In genomic region chrX:155645180-155645579, GRCh38 we compare ENCODE assay signal across 1 cellular context.
TF ChIP-seq lines count a peak whose summit lies in the region.

No MANE protein-coding gene starts in this region.

TF ChIP-seq in K562, 482 proteins besides CTCF, POLR2A, EP300 and RAD21:
- TF ChIP-seq TBL1XR1 (IDR thresholded peaks at IDR 0.05; ENCODE audit: low read length in 2 of 2) (no peak), GTF2A2 (tag; IDR thresholded peaks at IDR 0.05) (no peak), ZNF316 (IDR thresholded peaks at IDR 0.05) (no peak), ZBTB40 (IDR thresholded peaks at IDR 0.05) (no peak), ZBTB40 (CRISPR knock-in tag; IDR thresholded peaks at IDR 0.05) (no peak), BCLAF1 (IDR thresholded peaks at IDR 0.05; ENCODE audit: borderline replicate concordance in 1 of 2, control insufficient read depth in 1 of 2, low read depth in 2 of 2, low read length in 1 of 2) (no peak), CSDE1 (IDR thresholded peaks at IDR 0.05) (no peak), TBP (optimal IDR thresholded peaks at IDR 0.05; ENCODE audit: low read depth, low read length) (no peak), NCOA4 (IDR thresholded peaks at IDR 0.05; ENCODE audit: partially characterized antibody) (no peak), ARID3A (IDR thresholded peaks at IDR 0.05; ENCODE audit: borderline replicate concordance, low read depth, low read length) (no peak), USF1 (CRISPR knock-in tag; IDR thresholded peaks at IDR 0.05) (no peak), ZNF76 (CRISPR knock-in tag; IDR thresholded peaks at IDR 0.05; ENCODE audit: borderline replicate concordance) (no peak), KLF1 (tag; IDR thresholded peaks at IDR 0.05) (no peak), ZBED1 (IDR thresholded peaks at IDR 0.05) (no peak), EGR1 (conservative IDR thresholded peaks at IDR 0.05) (no peak), THRA (IDR thresholded peaks at IDR 0.05) (no peak), ATF1 (CRISPR knock-in tag; IDR thresholded peaks at IDR 0.05) (no peak), ATF1 (tag; IDR thresholded peaks at IDR 0.05) (no peak)
TF ChIP-seq in K562: peak in this region for 0.
